Comparison of ENCODE assay signal across 1 cellular context in the genomic region with DNA sequence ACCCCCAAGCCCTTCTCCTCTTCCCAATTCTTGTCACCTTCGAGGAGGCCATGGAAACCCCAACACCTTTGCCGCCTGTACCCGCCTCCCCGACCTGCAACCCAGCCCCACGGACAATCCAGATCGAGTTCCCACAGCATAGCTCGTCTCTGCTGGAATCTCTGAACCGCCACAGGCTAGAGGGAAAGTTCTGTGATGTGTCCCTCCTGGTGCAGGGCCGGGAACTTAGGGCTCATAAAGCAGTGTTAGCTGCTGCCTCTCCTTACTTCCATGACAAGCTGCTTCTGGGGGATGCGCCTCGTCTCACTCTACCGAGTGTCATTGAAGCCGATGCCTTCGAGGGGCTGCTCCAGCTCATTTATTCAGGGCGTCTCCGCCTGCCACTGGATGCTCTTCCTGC.
TF ChIP-seq lines count a peak whose summit lies in the region.

No MANE protein-coding gene starts in this region.

TF ChIP-seq in endothelial cell of umbilical vein, 7 proteins besides CTCF, POLR2A, EP300 and RAD21:
- TF ChIP-seq POLR2AphosphoS5 (IDR thresholded peaks at IDR 0.05; ENCODE audit: insufficient read depth, low read depth, low read length) = no peak
- TF ChIP-seq FOS (IDR thresholded peaks at IDR 0.05; ENCODE audit: borderline replicate concordance, insufficient read depth, low read length) = no peak
- TF ChIP-seq MYC (IDR thresholded peaks at IDR 0.05; ENCODE audit: low read depth, low read length) = no peak
- no peak for TF ChIP-seq JUN (IDR thresholded peaks at IDR 0.05; ENCODE audit: borderline replicate concordance, insufficient read depth, insufficient read length, low read depth)
- TF ChIP-seq GATA2 (IDR thresholded peaks at IDR 0.05; ENCODE audit: insufficient read depth, insufficient read length, low read depth, low read length) = no peak
- TF ChIP-seq EZH2 (IDR thresholded peaks at IDR 0.05; ENCODE audit: borderline replicate concordance, low read depth, low read length, severe bottlenecking) = no peak
- TF ChIP-seq, protein P1, sequence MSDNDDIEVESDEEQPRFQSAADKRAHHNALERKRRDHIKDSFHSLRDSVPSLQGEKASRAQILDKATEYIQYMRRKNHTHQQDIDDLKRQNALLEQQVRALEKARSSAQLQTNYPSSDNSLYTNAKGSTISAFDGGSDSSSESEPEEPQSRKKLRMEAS (IDR thresholded peaks at IDR 0.05; ENCODE audit: insufficient read depth, insufficient read length) = no peak
